32 cellular contexts compared by ENCODE assay signal in the genomic region with DNA sequence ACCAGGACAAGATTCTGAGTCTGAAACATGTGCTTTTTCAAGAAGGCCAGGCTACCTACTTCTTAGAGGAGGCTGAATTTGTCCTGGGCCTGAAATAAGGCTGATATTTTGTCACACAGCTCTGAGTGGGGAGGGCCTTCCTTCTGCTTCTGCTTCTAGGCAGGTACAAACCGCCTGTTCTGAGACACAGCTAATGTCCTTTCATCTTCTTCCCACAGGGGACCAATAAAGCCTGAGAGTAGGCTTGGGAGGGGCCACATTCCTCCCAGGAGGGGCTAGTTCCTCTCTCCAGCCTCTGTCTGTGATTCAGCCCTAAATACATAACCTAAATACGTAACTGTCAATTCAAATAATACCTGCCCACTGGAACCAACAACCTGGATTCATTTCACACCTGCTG. TPM values are rescaled to one million over a fixed set of nuclear protein-coding genes. Genes with fewer than 3 reads are reported as not detected.
DNase-seq lines count a peak whose midpoint lies in the region.
"Had no signal": no experiment of that assay in that cellular context is flagged by ENCODE, and none has a peak within 500 bp of the region (broad histone marks: within the 10 kb centered on the region; RNA-seq: fewer than 3 reads in every experiment).

No MANE protein-coding gene starts in this region.

- H3K27me3 Mint-ChIP-seq in activated naive CD8-positive, alpha-beta T cell, result peaks cover 2% of the 10 kb centered on the region
- no peaks in the 10 kb centered on the region for H3K27me3 Mint-ChIP-seq in activated naive CD8-positive, alpha-beta T cell treated with anti-CD3 and anti-CD28 coated beads for 36 hours

- peaks cover 29% of the 10 kb centered on the region for H3K4me1 Mint-ChIP-seq in activated naive CD8-positive, alpha-beta T cell (ENCODE audit: low read depth)
- H3K4me1 Mint-ChIP-seq in activated naive CD8-positive, alpha-beta T cell treated with anti-CD3 and anti-CD28 coated beads for 36 hours, result peaks cover 15% of the 10 kb centered on the region

- DNase-seq in activated naive CD8-positive, alpha-beta T cell treated with anti-CD3 and anti-CD28 coated beads for 36 hours, result no peak
- DNase-seq in NCI-H187 treated with DMSO at 0.1 percent for 48 hours (lab: John Stamatoyannopoulos, UW) (peak; percentile 85), NOMO-1 treated with dmso at 0.1 percent for 144 hours (lab: John Stamatoyannopoulos, UW; ENCODE audit: unreplicated experiment) (peak; percentile 50), LoVo (ENCODE audit: low spot score) (no peak), DMS79 (lab: John Stamatoyannopoulos, UW) (no peak)
- no peak for DNase-seq in stimulated activated CD4-positive, alpha-beta T cell treated with anti-CD3 and anti-CD28 coated beads, Interleukin-15, amount 100 ng/mL, for 24 hours
- DNase-seq in activated CD4-positive, alpha-beta T cell treated with anti-CD3 and anti-CD28 coated beads, Interleukin-2, amount 50 U/mL, for 1 hour, result no peak
- DNase-seq: activated CD4-positive, alpha-beta memory T cell treated with anti-CD3 and anti-CD28 coated beads for 36 hours; activated CD8-positive, alpha-beta memory T cell treated with anti-CD3 and anti-CD28 coated beads, Interleukin-2, amount 50 U/mL, for 48 hours; AML-193; aorta; colonic mucosa; DMS53; effector CD8-positive, alpha-beta T cell; GDM1; islet precursor cell; KBM-7; midbrain; MM.1S; naive thymus-derived CD8-positive, alpha-beta T cell; NCI-H2029 treated with DMSO at 0.1 percent for 48 hours; NCI-H524; occipital lobe; psoas muscle; RPMI8226; sigmoid colon; stimulated activated CD4-positive, alpha-beta T cell treated with anti-CD3 and anti-CD28 coated beads, Interleukin-4, amount 100 ng/mL, for 4 hours; stimulated activated naive CD8-positive, alpha-beta T cell treated with anti-CD3 and anti-CD28 coated beads, Interleukin-15, Interleukin-2, amounts not matched to agents 100 U/mL and 50 U/mL, for 24 hours; T-helper 1 cell; thyroid gland had no signal

- H3K27ac Mint-ChIP-seq in activated naive CD8-positive, alpha-beta T cell, result peak overlapping the region; percentile 31
- H3K27ac Mint-ChIP-seq in activated naive CD8-positive, alpha-beta T cell treated with anti-CD3 and anti-CD28 coated beads for 36 hours, result no peak overlapping the region
- H3K27ac Mint-ChIP-seq: activated CD4-positive, alpha-beta memory T cell treated with anti-CD3 and anti-CD28 coated beads for 36 hours had no signal

- no peaks in the 10 kb centered on the region for H3K9me3 Mint-ChIP-seq in activated naive CD8-positive, alpha-beta T cell (ENCODE audit: low read depth)
- H3K9me3 Mint-ChIP-seq in activated naive CD8-positive, alpha-beta T cell treated with anti-CD3 and anti-CD28 coated beads for 36 hours, result no peaks in the 10 kb centered on the region
- H3K9me3 Mint-ChIP-seq: activated CD4-positive, alpha-beta memory T cell treated with anti-CD3 and anti-CD28 coated beads for 36 hours; naive thymus-derived CD8-positive, alpha-beta T cell had no signal

- H3K4me3 Mint-ChIP-seq in activated naive CD8-positive, alpha-beta T cell, result no peak overlapping the region
- no peak overlapping the region for H3K4me3 Mint-ChIP-seq in activated naive CD8-positive, alpha-beta T cell treated with anti-CD3 and anti-CD28 coated beads for 36 hours
- H3K4me3 Mint-ChIP-seq: activated CD4-positive, alpha-beta memory T cell treated with anti-CD3 and anti-CD28 coated beads for 36 hours; naive thymus-derived CD8-positive, alpha-beta T cell had no signal

- no peaks in the 10 kb centered on the region for H3K36me3 Mint-ChIP-seq in activated naive CD8-positive, alpha-beta T cell
- H3K36me3 Mint-ChIP-seq in activated naive CD8-positive, alpha-beta T cell treated with anti-CD3 and anti-CD28 coated beads for 36 hours, result no peaks in the 10 kb centered on the region
- H3K36me3 Mint-ChIP-seq: activated CD4-positive, alpha-beta memory T cell treated with anti-CD3 and anti-CD28 coated beads for 36 hours; naive thymus-derived CD8-positive, alpha-beta T cell had no signal

RNA-seq across cellular contexts. Expression of a gene that starts 34.8 kb away (rescaled TPM):
- total RNA-seq in activated naive CD8-positive, alpha-beta T cell treated with anti-CD3 and anti-CD28 coated beads for 36 hours, result 1 to 10 TPM; 1.7 TPM
- total RNA-seq: vagina had no signal

RNA-seq across cellular contexts. Expression of a gene that starts 57.7 kb away (rescaled TPM):
- 10 to 100 TPM; 12.7 to 15.4 TPM for total RNA-seq in activated naive CD8-positive, alpha-beta T cell treated with anti-CD3 and anti-CD28 coated beads for 36 hours

Comparison
In these comparisons a context has a peak if more than half of its experiments do, and no peak if none do; other contexts are left out.
1. DNase-seq: peak in NCI-H187 treated with DMSO at 0.1 percent for 48 hours (single experiment) and NOMO-1 treated with dmso at 0.1 percent for 144 hours (single experiment); none in activated naive CD8-positive, alpha-beta T cell treated with anti-CD3 and anti-CD28 coated beads for 36 hours (single experiment), LoVo (single experiment), stimulated activated CD4-positive, alpha-beta T cell treated with anti-CD3 and anti-CD28 coated beads, Interleukin-15, amount 100 ng/mL, for 24 hours (single experiment), DMS79 (single experiment) and activated CD4-positive, alpha-beta T cell treated with anti-CD3 and anti-CD28 coated beads, Interleukin-2, amount 50 U/mL, for 1 hour (single experiment).